ENCODE assay signal across 1 cellular context in genomic region chr14:70889555-70889954, GRCh38.
TF ChIP-seq lines count a peak whose summit lies in the region.

No MANE protein-coding gene starts in this region.

TF ChIP-seq in neural cell, 6 proteins besides CTCF, POLR2A, EP300 and RAD21:
- TF ChIP-seq MXI1 (conservative IDR thresholded peaks at IDR 0.05; ENCODE audit: poor library complexity, severe bottlenecking) (no peak), SMC3 (conservative IDR thresholded peaks at IDR 0.05; ENCODE audit: poor library complexity) (no peak), POLR2AphosphoS5 (IDR thresholded peaks at IDR 0.05) (no peak), TAF1 (IDR thresholded peaks at IDR 0.05; ENCODE audit: low read depth) (no peak), EZH2 (IDR thresholded peaks at IDR 0.05; ENCODE audit: borderline replicate concordance, insufficient read depth, low read length, poor library complexity, severe bottlenecking) (no peak)
- TF ChIP-seq, protein P1, sequence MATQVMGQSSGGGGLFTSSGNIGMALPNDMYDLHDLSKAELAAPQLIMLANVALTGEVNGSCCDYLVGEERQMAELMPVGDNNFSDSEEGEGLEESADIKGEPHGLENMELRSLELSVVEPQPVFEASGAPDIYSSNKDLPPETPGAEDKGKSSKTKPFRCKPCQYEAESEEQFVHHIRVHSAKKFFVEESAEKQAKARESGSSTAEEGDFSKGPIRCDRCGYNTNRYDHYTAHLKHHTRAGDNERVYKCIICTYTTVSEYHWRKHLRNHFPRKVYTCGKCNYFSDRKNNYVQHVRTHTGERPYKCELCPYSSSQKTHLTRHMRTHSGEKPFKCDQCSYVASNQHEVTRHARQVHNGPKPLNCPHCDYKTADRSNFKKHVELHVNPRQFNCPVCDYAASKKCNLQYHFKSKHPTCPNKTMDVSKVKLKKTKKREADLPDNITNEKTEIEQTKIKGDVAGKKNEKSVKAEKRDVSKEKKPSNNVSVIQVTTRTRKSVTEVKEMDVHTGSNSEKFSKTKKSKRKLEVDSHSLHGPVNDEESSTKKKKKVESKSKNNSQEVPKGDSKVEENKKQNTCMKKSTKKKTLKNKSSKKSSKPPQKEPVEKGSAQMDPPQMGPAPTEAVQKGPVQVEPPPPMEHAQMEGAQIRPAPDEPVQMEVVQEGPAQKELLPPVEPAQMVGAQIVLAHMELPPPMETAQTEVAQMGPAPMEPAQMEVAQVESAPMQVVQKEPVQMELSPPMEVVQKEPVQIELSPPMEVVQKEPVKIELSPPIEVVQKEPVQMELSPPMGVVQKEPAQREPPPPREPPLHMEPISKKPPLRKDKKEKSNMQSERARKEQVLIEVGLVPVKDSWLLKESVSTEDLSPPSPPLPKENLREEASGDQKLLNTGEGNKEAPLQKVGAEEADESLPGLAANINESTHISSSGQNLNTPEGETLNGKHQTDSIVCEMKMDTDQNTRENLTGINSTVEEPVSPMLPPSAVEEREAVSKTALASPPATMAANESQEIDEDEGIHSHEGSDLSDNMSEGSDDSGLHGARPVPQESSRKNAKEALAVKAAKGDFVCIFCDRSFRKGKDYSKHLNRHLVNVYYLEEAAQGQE (IDR thresholded peaks at IDR 0.05; ENCODE audit: borderline replicate concordance), result no peak
